In genomic region chr9:4738866-4739586, GRCh38 we compare ENCODE assay signal across 1 cellular context.
TF ChIP-seq lines count a peak whose summit lies in the region.

No MANE protein-coding gene starts in this region.

TF ChIP-seq in GM12878, 131 proteins besides CTCF, POLR2A, EP300 and RAD21:
- TF ChIP-seq E2F4 (IDR thresholded peaks at IDR 0.05; ENCODE audit: low read depth, low read length) (no peak), SMAD1 (IDR thresholded peaks at IDR 0.05; ENCODE audit: low read depth, partially characterized antibody) (no peak), MTA2 (IDR thresholded peaks at IDR 0.05; ENCODE audit: low read depth) (no peak), RCOR1 (conservative IDR thresholded peaks at IDR 0.05; ENCODE audit: low read depth, low read length) (no peak), ZNF687 (IDR thresholded peaks at IDR 0.05) (no peak), FOXM1 (IDR thresholded peaks at IDR 0.05; ENCODE audit: low read depth, low read length) (no peak), BCLAF1 (IDR thresholded peaks at IDR 0.05) (no peak)
- TF ChIP-seq, protein P1, sequence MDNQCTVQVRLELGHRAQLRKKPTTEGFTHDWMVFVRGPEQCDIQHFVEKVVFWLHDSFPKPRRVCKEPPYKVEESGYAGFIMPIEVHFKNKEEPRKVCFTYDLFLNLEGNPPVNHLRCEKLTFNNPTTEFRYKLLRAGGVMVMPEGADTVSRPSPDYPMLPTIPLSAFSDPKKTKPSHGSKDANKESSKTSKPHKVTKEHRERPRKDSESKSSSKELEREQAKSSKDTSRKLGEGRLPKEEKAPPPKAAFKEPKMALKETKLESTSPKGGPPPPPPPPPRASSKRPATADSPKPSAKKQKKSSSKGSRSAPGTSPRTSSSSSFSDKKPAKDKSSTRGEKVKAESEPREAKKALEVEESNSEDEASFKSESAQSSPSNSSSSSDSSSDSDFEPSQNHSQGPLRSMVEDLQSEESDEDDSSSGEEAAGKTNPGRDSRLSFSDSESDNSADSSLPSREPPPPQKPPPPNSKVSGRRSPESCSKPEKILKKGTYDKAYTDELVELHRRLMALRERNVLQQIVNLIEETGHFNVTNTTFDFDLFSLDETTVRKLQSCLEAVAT (IDR thresholded peaks at IDR 0.05): peak; percentile 84
